2 cellular contexts compared by ENCODE assay signal in the genomic region with DNA sequence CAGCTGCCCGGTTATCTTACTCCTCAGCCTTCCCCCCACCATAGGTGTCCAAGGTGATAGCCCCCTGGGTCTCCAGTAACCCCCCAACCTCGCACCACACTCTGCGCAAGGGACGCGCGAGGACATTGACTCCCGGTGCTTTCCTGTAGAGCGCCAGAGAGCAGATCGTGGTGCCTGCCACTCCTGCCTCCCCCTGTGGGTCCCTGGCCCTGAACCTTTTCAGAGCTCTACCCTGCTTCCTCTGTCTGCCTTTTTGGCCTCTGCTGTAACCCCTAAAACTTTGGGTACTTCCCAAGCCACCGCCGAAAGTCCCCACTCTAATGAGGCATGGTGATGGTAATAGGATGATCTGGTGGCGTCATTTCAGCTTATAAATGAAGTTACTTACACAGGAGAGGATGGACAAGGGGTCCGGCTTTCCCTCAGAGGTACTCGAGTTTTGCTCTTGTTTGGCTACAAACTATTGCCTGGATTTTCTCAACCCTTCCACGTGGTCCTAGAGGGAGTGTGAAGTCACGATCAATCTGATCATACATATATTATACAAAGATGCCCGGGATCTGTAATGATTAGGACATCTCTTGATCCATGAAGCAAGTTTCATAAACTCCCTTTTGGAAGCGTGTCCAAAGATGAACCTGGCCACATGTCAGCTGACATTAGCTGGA.
TF ChIP-seq lines count a peak whose summit lies in the region.

No MANE protein-coding gene starts in this region.

TF ChIP-seq in SK-N-SH, 30 proteins besides CTCF, POLR2A, EP300 and RAD21 (continued from another document):
- TF ChIP-seq, protein P1, sequence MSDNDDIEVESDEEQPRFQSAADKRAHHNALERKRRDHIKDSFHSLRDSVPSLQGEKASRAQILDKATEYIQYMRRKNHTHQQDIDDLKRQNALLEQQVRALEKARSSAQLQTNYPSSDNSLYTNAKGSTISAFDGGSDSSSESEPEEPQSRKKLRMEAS (IDR thresholded peaks at IDR 0.05; ENCODE audit: low read depth): no peak
- TF ChIP-seq REST (IDR thresholded peaks at IDR 0.05; ENCODE audit: low read depth, low read length) (no peak), EZH2phosphoT487 (IDR thresholded peaks at IDR 0.05; ENCODE audit: borderline replicate concordance, low read depth) (no peak), RXRA (IDR thresholded peaks at IDR 0.05; ENCODE audit: borderline replicate concordance, low read depth) (no peak), JUND (IDR thresholded peaks at IDR 0.05) (no peak), YY1 (IDR thresholded peaks at IDR 0.05; ENCODE audit: low read depth) (no peak), RFX5 (IDR thresholded peaks at IDR 0.05; ENCODE audit: low read length) (no peak)

TF ChIP-seq in SK-N-SH treated with all-trans-retinoic acid at 6 μM for 48 hours, 23 proteins besides CTCF, POLR2A, EP300 and RAD21 (continued from another document):
- TF ChIP-seq, protein P2, sequence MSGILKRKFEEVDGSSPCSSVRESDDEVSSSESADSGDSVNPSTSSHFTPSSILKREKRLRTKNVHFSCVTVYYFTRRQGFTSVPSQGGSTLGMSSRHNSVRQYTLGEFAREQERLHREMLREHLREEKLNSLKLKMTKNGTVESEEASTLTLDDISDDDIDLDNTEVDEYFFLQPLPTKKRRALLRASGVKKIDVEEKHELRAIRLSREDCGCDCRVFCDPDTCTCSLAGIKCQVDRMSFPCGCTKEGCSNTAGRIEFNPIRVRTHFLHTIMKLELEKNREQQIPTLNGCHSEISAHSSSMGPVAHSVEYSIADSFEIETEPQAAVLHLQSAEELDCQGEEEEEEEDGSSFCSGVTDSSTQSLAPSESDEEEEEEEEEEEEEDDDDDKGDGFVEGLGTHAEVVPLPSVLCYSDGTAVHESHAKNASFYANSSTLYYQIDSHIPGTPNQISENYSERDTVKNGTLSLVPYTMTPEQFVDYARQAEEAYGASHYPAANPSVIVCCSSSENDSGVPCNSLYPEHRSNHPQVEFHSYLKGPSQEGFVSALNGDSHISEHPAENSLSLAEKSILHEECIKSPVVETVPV (CRISPR knock-in tag; IDR thresholded peaks at IDR 0.05): no peak
- no peak for TF ChIP-seq ZFP3 (CRISPR knock-in tag; IDR thresholded peaks at IDR 0.05)
- no peak for TF ChIP-seq TCF4 (CRISPR knock-in tag; IDR thresholded peaks at IDR 0.05; ENCODE audit: borderline replicate concordance)
